ENCODE assay signal across 25 cellular contexts in the genomic region with DNA sequence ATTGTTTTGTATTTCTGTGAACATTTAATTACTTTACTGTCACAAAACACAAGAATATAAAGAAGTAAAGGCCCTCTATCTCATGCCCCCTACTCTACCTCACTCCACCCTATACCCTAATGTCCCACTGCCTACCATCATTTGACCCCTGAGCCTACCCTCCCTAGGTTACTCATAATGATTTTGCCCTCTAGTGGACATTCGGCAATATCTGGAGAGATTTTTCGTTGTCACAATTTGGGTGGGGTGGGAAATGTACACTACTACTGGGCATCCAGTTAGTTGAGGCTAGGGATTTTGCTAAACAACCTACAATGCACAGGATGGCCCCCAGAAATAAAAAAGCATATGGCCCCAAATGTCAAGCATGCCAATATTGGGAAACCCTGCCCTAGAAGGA. TPM values are rescaled to one million over a fixed set of nuclear protein-coding genes. Genes with fewer than 3 reads are reported as not detected.
DNase-seq lines count a peak whose midpoint lies in the region; ATAC-seq and TF ChIP-seq lines count a peak whose summit lies in the region.
"Had no signal": no experiment of that assay in that cellular context is flagged by ENCODE, and none has a peak within 500 bp of the region (broad histone marks: within the 10 kb centered on the region; RNA-seq: fewer than 3 reads in every experiment).

No MANE protein-coding gene starts in this region.

- H3K27ac Mint-ChIP-seq in neural crest cell (ENCODE audit: unreplicated experiment) (no peak overlapping the region), endothelial cell (ENCODE audit: unreplicated experiment) (no peak overlapping the region)

- H3K36me3 Mint-ChIP-seq in neural crest cell (ENCODE audit: low read depth): no peaks in the 10 kb centered on the region
- H3K36me3 Mint-ChIP-seq in endothelial cell (ENCODE audit: low read depth, unreplicated experiment): no peaks in the 10 kb centered on the region

- H3K4me3 Mint-ChIP-seq in neural crest cell (no peak overlapping the region), endothelial cell (ENCODE audit: unreplicated experiment) (no peak overlapping the region)

- H3K9me3 Mint-ChIP-seq in neural crest cell (peaks cover 3% of the 10 kb centered on the region), endothelial cell (ENCODE audit: unreplicated experiment) (peaks cover 4% of the 10 kb centered on the region)

- no peaks in the 10 kb centered on the region for H3K36me3 ChIP-seq in brain microvascular endothelial cell (replicated peaks)
- H3K36me3 ChIP-seq: stomach had no signal

- DNase-seq in brain microvascular endothelial cell: no peak
- no peak for DNase-seq in neural crest cell (ENCODE audit: low read depth, low spot score)
- no peak for DNase-seq in stimulated activated CD4-positive, alpha-beta T cell treated with anti-CD3 and anti-CD28 coated beads, Interleukin-4, amount 100 ng/mL, for 4 hours
- no peak for DNase-seq in endothelial cell (ENCODE audit: low spot score)
- no peak for DNase-seq in UCSD-AML1 (lab: John Stamatoyannopoulos, UW; ENCODE audit: unreplicated experiment)
- DNase-seq: activated CD4-positive, alpha-beta T cell treated with anti-CD3 and anti-CD28 coated beads for 4 hours; activated naive CD4-positive, alpha-beta T cell treated with anti-CD3 and anti-CD28 coated beads, Interleukin-2, amount 50 U/mL, for 16 hours; activated T-cell treated with anti-CD3 and anti-CD28 coated beads, Interleukin-2, amount 50 U/mL, for 48 hours; KG1; mesenchymal stem cell; NCI-H187 treated with DMSO at 0.1 percent for 48 hours; right cardiac atrium; SHP77 treated with DMSO at 0.1 percent for 48 hours; stomach had no signal

- in situ Hi-C loops in brain microvascular endothelial cell (cut with HindIII; ENCODE audit: low pct_ligation_motif_present, low sequenced_read_pairs): no loop called here

- no peak overlapping the region for H3K4me3 ChIP-seq in brain microvascular endothelial cell (ENCODE audit: low read depth, low read length)
- H3K4me3 ChIP-seq: stomach had no signal

- peak; percentile 37 for ATAC-seq in HG02885 (IDR thresholded peaks at IDR 0.05; ENCODE audit: poor library complexity, unreplicated experiment)
- ATAC-seq in HG03342 (IDR thresholded peaks at IDR 0.05; ENCODE audit: unreplicated experiment): no peak
- ATAC-seq: esophagus mucosa, HCT116, right cardiac atrium had no signal

- TF ChIP-seq CTCF in GM12872 (IDR thresholded peaks at IDR 0.05; ENCODE audit: insufficient read depth, low read depth, low read length) (0 out of 3 replicates have a peak, but pooled peaks have one; percentile 10), brain microvascular endothelial cell (IDR thresholded peaks at IDR 0.05; ENCODE audit: low read depth, low read length, missing control alignments) (peak; percentile 24), neural crest cell (conservative IDR thresholded peaks at IDR 0.05) (peak; percentile 30), endothelial cell (IDR thresholded peaks at IDR 0.05; ENCODE audit: unreplicated experiment) (no peak)

- H3K27me3 Mint-ChIP-seq in neural crest cell (ENCODE audit: low read depth) (no peaks in the 10 kb centered on the region), endothelial cell (ENCODE audit: unreplicated experiment) (peaks cover 2% of the 10 kb centered on the region)

- no peak overlapping the region for H3K27ac ChIP-seq in brain microvascular endothelial cell
- H3K27ac ChIP-seq: stomach had no signal

- H3K4me1 Mint-ChIP-seq in neural crest cell (no peaks in the 10 kb centered on the region), endothelial cell (ENCODE audit: unreplicated experiment) (no peaks in the 10 kb centered on the region)

- H3K27me3 ChIP-seq in brain microvascular endothelial cell (replicated peaks): no peaks in the 10 kb centered on the region

RNA-seq across cellular contexts. Expression of a gene that starts 10.2 kb away (rescaled TPM):
- total RNA-seq in neural crest cell: not detected in 2 replicates
- not detected for total RNA-seq in endothelial cell (ENCODE audit: unreplicated experiment)
- total RNA-seq: activated CD8-positive, alpha-beta memory T cell treated with anti-CD3 and anti-CD28 coated beads for 36 hours; cardiac septum; Daoy; esophagus mucosa; HT1080; osteocyte; right cardiac atrium; stomach; T-helper 1 cell treated with Interleukin-12 subunit alpha and Interleukin-12 subunit beta and Interleukin-4 antibody, amounts not matched to agents 30 ng/mL and 1 ng/mL, for 36 hours had no signal
